In genomic region chr4:87150498-87151261, GRCh38 we compare ENCODE assay signal across 1 cellular context.
TF ChIP-seq lines count a peak whose summit lies in the region.

No MANE protein-coding gene starts in this region.

TF ChIP-seq in GM12878, 131 proteins besides CTCF, POLR2A, EP300 and RAD21 (continued from another document):
- no peak for TF ChIP-seq E4F1 (IDR thresholded peaks at IDR 0.05; ENCODE audit: borderline replicate concordance, partially characterized antibody)
- peak; percentile 86 for TF ChIP-seq SMC3 (IDR thresholded peaks at IDR 0.05; ENCODE audit: borderline replicate concordance, low read length)
- no peak for TF ChIP-seq TBL1XR1 (IDR thresholded peaks at IDR 0.05; ENCODE audit: low read depth, low read length)
- no peak for TF ChIP-seq ZBTB33 (IDR thresholded peaks at IDR 0.05)
- TF ChIP-seq STAT3 (IDR thresholded peaks at IDR 0.05; ENCODE audit: low read depth, low read length), result peak; percentile 69; the same call in 1 of the 2 replicates
- TF ChIP-seq BRCA1 (IDR thresholded peaks at IDR 0.05; ENCODE audit: low read depth, low read length), result no peak
- TF ChIP-seq HDAC6 (IDR thresholded peaks at IDR 0.05; ENCODE audit: unreplicated experiment), result no peak
- no peak for TF ChIP-seq PKNOX1 (IDR thresholded peaks at IDR 0.05)
- no peak for TF ChIP-seq SUPT20H (IDR thresholded peaks at IDR 0.05; ENCODE audit: borderline replicate concordance, control insufficient read depth, low read depth, low read length)
- TF ChIP-seq SMARCA5 (IDR thresholded peaks at IDR 0.05), result 0 out of 2 replicates have a peak, but pooled peaks have one; percentile 43
- no peak for TF ChIP-seq PAX8 (IDR thresholded peaks at IDR 0.05)
- 0 out of 2 replicates have a peak, but pooled peaks have one; percentile 16 for TF ChIP-seq MEF2A (IDR thresholded peaks at IDR 0.05; ENCODE audit: insufficient read depth, low read depth, low read length)
- no peak for TF ChIP-seq SRF (IDR thresholded peaks at IDR 0.05; ENCODE audit: low read depth in 2 of 2, low read length in 2 of 2)
- TF ChIP-seq RFX5 (IDR thresholded peaks at IDR 0.05; ENCODE audit: low read depth, low read length), result no peak
- no peak for TF ChIP-seq HCFC1 (IDR thresholded peaks at IDR 0.05; ENCODE audit: low read length)
- TF ChIP-seq TCF12 (IDR thresholded peaks at IDR 0.05; ENCODE audit: low read depth, low read length), result no peak
- TF ChIP-seq JUND (IDR thresholded peaks at IDR 0.05; ENCODE audit: low read depth, low read length), result no peak
- TF ChIP-seq RB1 (IDR thresholded peaks at IDR 0.05; ENCODE audit: borderline replicate concordance), result no peak
- TF ChIP-seq MTA2 (IDR thresholded peaks at IDR 0.05; ENCODE audit: low read depth), result no peak
- TF ChIP-seq RUNX3 (IDR thresholded peaks at IDR 0.05; ENCODE audit: low read length), result peak; percentile 79
- TF ChIP-seq EZH2 (IDR thresholded peaks at IDR 0.05; ENCODE audit: borderline replicate concordance, control insufficient read depth, low read depth, low read length), result no peak
- peak; percentile 76 for TF ChIP-seq ATF7 (IDR thresholded peaks at IDR 0.05; ENCODE audit: low read depth)
- no peak for TF ChIP-seq MEF2B (IDR thresholded peaks at IDR 0.05; ENCODE audit: partially characterized antibody, poor library complexity, severe bottlenecking)
- no peak for TF ChIP-seq E2F8 (IDR thresholded peaks at IDR 0.05; ENCODE audit: low read depth, partially characterized antibody)
- no peak for TF ChIP-seq HDGF (IDR thresholded peaks at IDR 0.05)
- no peak for TF ChIP-seq RBBP5 (conservative IDR thresholded peaks at IDR 0.05)
- TF ChIP-seq PAX5 (IDR thresholded peaks at IDR 0.05; ENCODE audit: borderline replicate concordance, low read depth, low read length), result no peak
- no peak for TF ChIP-seq CBFB (IDR thresholded peaks at IDR 0.05; ENCODE audit: low read depth)
- TF ChIP-seq ZBED1 (IDR thresholded peaks at IDR 0.05; ENCODE audit: borderline replicate concordance), result no peak
- peak; percentile 47; the same call in 1 of the 2 replicates for TF ChIP-seq POLR2AphosphoS5 (IDR thresholded peaks at IDR 0.05; ENCODE audit: low read length)
- TF ChIP-seq RELA (IDR thresholded peaks at IDR 0.05; ENCODE audit: borderline replicate concordance, partially characterized antibody), result no peak
- no peak for TF ChIP-seq ZBTB40 (IDR thresholded peaks at IDR 0.05; ENCODE audit: borderline replicate concordance)
- TF ChIP-seq SKIL (IDR thresholded peaks at IDR 0.05; ENCODE audit: low read depth, poor library complexity, severe bottlenecking), result peak; percentile 74
